Comparison of ENCODE assay signal across 8 cellular contexts in genomic region chr14:57182760-57183503, GRCh38.
DNase-seq lines count a peak whose midpoint lies in the region; ATAC-seq and TF ChIP-seq lines count a peak whose summit lies in the region.

No MANE protein-coding gene starts in this region.

- no peak for ATAC-seq in psoas muscle
- no peak for ATAC-seq in activated CD8-positive, alpha-beta T cell treated with anti-CD3 and anti-CD28 coated beads for 36 hours

- peaks cover 15% of the 10 kb centered on the region for H3K27me3 Mint-ChIP-seq in activated CD8-positive, alpha-beta T cell treated with anti-CD3 and anti-CD28 coated beads for 36 hours

- peaks cover 15% of the 10 kb centered on the region for H3K27me3 ChIP-seq in AG04450 (ENCODE audit: control insufficient read depth, insufficient read depth, low read length)
- H3K27me3 ChIP-seq in psoas muscle (ENCODE audit: insufficient read depth in 3 of 3, low read length in 2 of 3) = no peaks in the 10 kb centered on the region

- H3K9me3 ChIP-seq in AG04450 (ENCODE audit: control insufficient read depth, insufficient read depth, low read length) (no peaks in the 10 kb centered on the region), psoas muscle (no peaks in the 10 kb centered on the region)

- 12 to 22% (median 13%) methylated on average over 5 of the region's 5 CpGs for WGBS in psoas muscle, 3 donors

- H3K27ac ChIP-seq in AG04450 (ENCODE audit: low read depth, low read length) (no peak overlapping the region), psoas muscle (no peak overlapping the region)

- H3K4me3 Mint-ChIP-seq in activated CD8-positive, alpha-beta T cell treated with anti-CD3 and anti-CD28 coated beads for 36 hours = no peak overlapping the region

- H3K9me3 Mint-ChIP-seq in activated CD8-positive, alpha-beta T cell treated with anti-CD3 and anti-CD28 coated beads for 36 hours = no peaks in the 10 kb centered on the region

- no peaks in the 10 kb centered on the region for H3K36me3 ChIP-seq in psoas muscle (ENCODE audit: insufficient read depth in 1 of 2, low read depth in 1 of 2)

- TF ChIP-seq CTCF in AG04450 (IDR thresholded peaks at IDR 0.05; ENCODE audit: low read depth, low read length) = peak; percentile 31
- peak; percentile 37 for TF ChIP-seq CTCF in GM20000 (IDR thresholded peaks at IDR 0.05; ENCODE audit: extremely low read depth, missing control alignments)
- TF ChIP-seq CTCF in fibroblast of pulmonary artery (IDR thresholded peaks at IDR 0.05; ENCODE audit: low read length, missing control alignments) = peak; percentile 40
- TF ChIP-seq CTCF in psoas muscle (IDR thresholded peaks at IDR 0.05) = no peak
- TF ChIP-seq CTCF in activated CD8-positive, alpha-beta T cell treated with anti-CD3 and anti-CD28 coated beads for 36 hours (IDR thresholded peaks at IDR 0.05) = no peak

- no peaks in the 10 kb centered on the region for H3K36me3 Mint-ChIP-seq in activated CD8-positive, alpha-beta T cell treated with anti-CD3 and anti-CD28 coated beads for 36 hours (ENCODE audit: low read depth)

- H3K27ac Mint-ChIP-seq in activated CD8-positive, alpha-beta T cell treated with anti-CD3 and anti-CD28 coated beads for 36 hours = no peak overlapping the region

- CTCF ChIA-PET in AG04450 (lab: Charles Lee) = interaction anchor here (0.6 to 2.5 kb wide), 3 partner anchors 17 to 691 kb away, joined by 3 to 17 read pairs (median 5); no protein-coding TSS in a partner anchor
- CTCF ChIA-PET in activated CD8-positive, alpha-beta T cell treated with anti-CD3 and anti-CD28 coated beads for 36 hours (lab: Charles Lee) = interaction anchor here (0.7 to 1.3 kb wide), 5 partner anchors 10 to 693 kb away, joined by 3 to 5 read pairs (median 4); no protein-coding TSS in a partner anchor

- no peaks in the 10 kb centered on the region for H3K4me1 ChIP-seq in psoas muscle

- POLR2A ChIA-PET in AG04450 (lab: Yijun Ruan, JAX) = no interaction called here
- POLR2A ChIA-PET in activated CD8-positive, alpha-beta T cell treated with anti-CD3 and anti-CD28 coated beads for 36 hours (lab: Charles Lee) = no interaction called here

- H3K4me1 Mint-ChIP-seq in activated CD8-positive, alpha-beta T cell treated with anti-CD3 and anti-CD28 coated beads for 36 hours (ENCODE audit: low read depth) = no peaks in the 10 kb centered on the region

- DNase-seq in AG04450 (ENCODE audit: low read depth, low spot score) = no peak
- peak; percentile 6 for DNase-seq in GM20000 (ENCODE audit: low spot score)
- DNase-seq in NCI-H774 (lab: John Stamatoyannopoulos, UW) = peak; percentile 0
- peak; percentile 18 for DNase-seq in fibroblast of pulmonary artery (ENCODE audit: low read depth)
- DNase-seq in psoas muscle = no peak
- DNase-seq in GOT3 (lab: John Stamatoyannopoulos, UW) = no peak
- no peak for DNase-seq in GM19240 (ENCODE audit: insufficient read length, low spot score)
- DNase-seq in activated CD8-positive, alpha-beta T cell treated with anti-CD3 and anti-CD28 coated beads for 36 hours = no peak

- intact Hi-C loops in psoas muscle (cut with DNase I) = no loop called here
- intact Hi-C loops in activated CD8-positive, alpha-beta T cell treated with anti-CD3 and anti-CD28 coated beads for 36 hours (cut with micrococcal nuclease) = loop anchor here (10.0 kb wide), 2 partner anchors 518 to 688 kb away; no protein-coding TSS in a partner anchor

- H3K4me3 ChIP-seq in AG04450 (ENCODE audit: low read depth, low read length) (no peak overlapping the region), fibroblast of pulmonary artery (replicated peaks; ENCODE audit: low read depth, low read length) (no peak overlapping the region), psoas muscle (no peak overlapping the region)

Comparison
In these comparisons a context has a peak if more than half of its experiments do, and no peak if none do; other contexts are left out.
1. DNase-seq: peak in GM20000 (single experiment), NCI-H774 (single experiment) and fibroblast of pulmonary artery (single experiment); none in AG04450 (single experiment), psoas muscle (0 of 2), GOT3 (single experiment), GM19240 (single experiment) and activated CD8-positive, alpha-beta T cell treated with anti-CD3 and anti-CD28 coated beads for 36 hours (single experiment).
2. CTCF ChIP-seq: peak in AG04450 (single experiment), GM20000 (single experiment) and fibroblast of pulmonary artery (single experiment); none in psoas muscle (single experiment) and activated CD8-positive, alpha-beta T cell treated with anti-CD3 and anti-CD28 coated beads for 36 hours (single experiment).